ENCODE assay signal across 28 cellular contexts in genomic region chr4:83686166-83686565, GRCh38.
A peak's percentile ranks its signal among the peaks of the same experiment; 100 is the strongest.
DNase-seq lines count a peak whose midpoint lies in the region; ATAC-seq, FAIRE-seq and TF ChIP-seq lines count a peak whose summit lies in the region.
"Had no signal": no experiment of that assay in that cellular context is flagged by ENCODE, and none has a peak within 500 bp of the region (broad histone marks: within the 10 kb centered on the region; RNA-seq: fewer than 3 reads in every experiment).

No MANE protein-coding gene starts in this region.

- H3K79me1 ChIP-seq in mesenchymal stem cell (replicated peaks; ENCODE audit: low read length, poor library complexity, severe bottlenecking), result no peaks in the 10 kb centered on the region
- H3K79me1 ChIP-seq in trophoblast cell (ENCODE audit: low read length), result no peaks in the 10 kb centered on the region

- H4K91ac ChIP-seq in mesenchymal stem cell (ENCODE audit: low read length) (no peak overlapping the region), trophoblast cell (ENCODE audit: low read depth, low read length) (no peak overlapping the region)

- H4K8ac ChIP-seq in mesenchymal stem cell (ENCODE audit: low read length) (no peak overlapping the region), trophoblast cell (ENCODE audit: low read depth, low read length) (no peak overlapping the region)

- H3K4ac ChIP-seq in mesenchymal stem cell (ENCODE audit: low read depth in 1 of 2, low read length in 2 of 2), result no peak overlapping the region
- no peak overlapping the region for H3K4ac ChIP-seq in trophoblast cell (ENCODE audit: low read depth, low read length)

- no peaks in the 10 kb centered on the region for H3K79me2 ChIP-seq in trophoblast cell (ENCODE audit: control insufficient read depth, insufficient read depth, low read length, poor library complexity)
- H3K79me2 ChIP-seq: hepatocyte had no signal

- no peak overlapping the region for H3K23ac ChIP-seq in mesenchymal stem cell (ENCODE audit: low read length in 2 of 2)
- no peak overlapping the region for H3K23ac ChIP-seq in trophoblast cell (ENCODE audit: low read length)

- H3K4me2 ChIP-seq in mesenchymal stem cell (ENCODE audit: low read length, poor library complexity, severe bottlenecking) (no peak overlapping the region), trophoblast cell (ENCODE audit: low read length) (no peak overlapping the region)
- H3K4me2 ChIP-seq: hepatocyte had no signal

- no peak overlapping the region for H2BK15ac ChIP-seq in mesenchymal stem cell (ENCODE audit: low read depth, poor library complexity, severe bottlenecking)

- no peak overlapping the region for H3K14ac ChIP-seq in mesenchymal stem cell (ENCODE audit: low read length in 2 of 2)
- no peak overlapping the region for H3K14ac ChIP-seq in trophoblast cell (ENCODE audit: low read length)

- H2BK12ac ChIP-seq in mesenchymal stem cell (ENCODE audit: low read length in 2 of 2) (no peak overlapping the region), trophoblast cell (ENCODE audit: low read length) (no peak overlapping the region)

- H3K27ac ChIP-seq in mesenchymal stem cell (ENCODE audit: low read length, poor library complexity, severe bottlenecking), result no peak overlapping the region
- no peak overlapping the region for H3K27ac ChIP-seq in caudate nucleus (ENCODE audit: low read depth, low read length)
- no peak overlapping the region for H3K27ac ChIP-seq in trophoblast cell (ENCODE audit: low read depth, low read length)
- H3K27ac ChIP-seq: hepatocyte, HL-60, ovary, sigmoid colon, transverse colon had no signal

- no peak overlapping the region for H3K4me3 ChIP-seq in astrocyte of the spinal cord (ENCODE audit: low read depth, low read length)
- no peak overlapping the region for H3K4me3 ChIP-seq in mesenchymal stem cell (ENCODE audit: insufficient read depth in 1 of 2, low read depth in 1 of 2, low read length in 2 of 2)
- no peak overlapping the region for H3K4me3 ChIP-seq in trophoblast cell (ENCODE audit: low read depth, low read length)
- H3K4me3 ChIP-seq: GM12878, hepatocyte, ovary, sigmoid colon, transverse colon had no signal

- no peak overlapping the region for H3K18ac ChIP-seq in mesenchymal stem cell (ENCODE audit: low read depth in 1 of 2, low read length in 2 of 2)
- no peak overlapping the region for H3K18ac ChIP-seq in trophoblast cell (ENCODE audit: low read length)

- 38% methylated on average over 2 of the region's 2 CpGs for WGBS in mesenchymal stem cell
- no CpG with 5 or more reads among the region's 2 CpGs for WGBS in trophoblast cell (ENCODE audit: extremely low coverage, insufficient coverage, insufficient read length)

- H3K9me3 ChIP-seq in mesenchymal stem cell (ENCODE audit: control insufficient read depth, low read length) (no peaks in the 10 kb centered on the region), trophoblast cell (ENCODE audit: insufficient read depth, low read depth, low read length) (no peaks in the 10 kb centered on the region)
- H3K9me3 ChIP-seq: ovary, sigmoid colon, transverse colon had no signal

- no peak overlapping the region for H4K12ac ChIP-seq in trophoblast cell (ENCODE audit: low read depth, low read length)

- no peak overlapping the region for H2AK5ac ChIP-seq in mesenchymal stem cell (ENCODE audit: low read length, severe bottlenecking)
- no peak overlapping the region for H2AK5ac ChIP-seq in trophoblast cell (ENCODE audit: low read length)

- FAIRE-seq in HTR-8/SVneo (lab: Jason Lieb, UNC), result no peak
- FAIRE-seq: GM12878 had no signal

- no peak overlapping the region for H3K9ac ChIP-seq in mesenchymal stem cell (ENCODE audit: low read length)
- no peak overlapping the region for H3K9ac ChIP-seq in trophoblast cell (ENCODE audit: low read length)

- H2BK5ac ChIP-seq in mesenchymal stem cell (ENCODE audit: low read depth, low read length, poor library complexity, severe bottlenecking) (no peak overlapping the region), trophoblast cell (ENCODE audit: low read depth, low read length, poor library complexity) (no peak overlapping the region)

- H3K27me3 ChIP-seq in mesenchymal stem cell (ENCODE audit: control insufficient read depth in 1 of 2, insufficient read depth in 1 of 2, low read length in 2 of 2), result no peaks in the 10 kb centered on the region
- H3K27me3 ChIP-seq in trophoblast cell (ENCODE audit: insufficient read depth, low read length), result no peaks in the 10 kb centered on the region
- H3K27me3 ChIP-seq: hepatocyte, ovary, sigmoid colon, transverse colon had no signal

- no peak overlapping the region for H2BK120ac ChIP-seq in mesenchymal stem cell (ENCODE audit: low read depth, low read length)
- H2BK120ac ChIP-seq in trophoblast cell (ENCODE audit: insufficient read depth, low read length, poor library complexity), result no peak overlapping the region

- H3K36me3 ChIP-seq in mesenchymal stem cell (ENCODE audit: control insufficient read depth in 1 of 2, insufficient read depth in 2 of 2, low read depth in 1 of 2, low read length in 2 of 2), result no peaks in the 10 kb centered on the region
- no peaks in the 10 kb centered on the region for H3K36me3 ChIP-seq in trophoblast cell (ENCODE audit: control insufficient read depth in 1 of 2, insufficient read depth in 2 of 2, low read length in 2 of 2)
- H3K36me3 ChIP-seq: ovary, sigmoid colon, transverse colon had no signal

- ATAC-seq in HG03045 (IDR thresholded peaks at IDR 0.05; ENCODE audit: unreplicated experiment), result no peak
- ATAC-seq: GM12878, HCT116 had no signal

- no peak for TF ChIP-seq CTCF in astrocyte of the spinal cord (IDR thresholded peaks at IDR 0.05; ENCODE audit: low read depth, low read length)

- DNase-seq in EL (peak; percentile 74), HTR-8/SVneo (ENCODE audit: insufficient read length, low spot score) (peak; percentile 2), astrocyte of the spinal cord (ENCODE audit: low read depth, low spot score) (peak; percentile 13), mesenchymal stem cell (peak; percentile 29), caudate nucleus (lab: John Stamatoyannopoulos, UW) (no peak), trophoblast cell (no peak)
- no peak for DNase-seq in stimulated activated CD4-positive, alpha-beta T cell treated with anti-CD3 and anti-CD28 coated beads, Interleukin-4, amount 100 ng/mL, for 24 hours
- DNase-seq: activated gamma-delta T cell treated with Interleukin-2 at 50 U/mL for 16 hours; activated T-cell treated with anti-CD3 and anti-CD28 coated beads for 4 hours; amygdala; COR-L47; effector CD8-positive, alpha-beta T cell; islet precursor cell; KG1; naive B cell; NCI-H1105; NCI-H526; ovary; SHP77 treated with DMSO at 0.1 percent for 48 hours; sigmoid colon; stimulated activated CD4-positive, alpha-beta T cell treated with anti-CD3 and anti-CD28 coated beads, Interleukin-1b, Interleukin-23, amount 100 ng/mL, for 48 hours; T-helper 1 cell; transverse colon had no signal

- H2AFZ ChIP-seq in mesenchymal stem cell (ENCODE audit: low read depth, low read length) (no peak overlapping the region), trophoblast cell (ENCODE audit: insufficient read depth, low read length, poor library complexity) (no peak overlapping the region)
- H2AFZ ChIP-seq: hepatocyte had no signal

- no peaks in the 10 kb centered on the region for H3K4me1 ChIP-seq in mesenchymal stem cell (ENCODE audit: control insufficient read depth, insufficient read depth, low read depth, low read length)
- no peaks in the 10 kb centered on the region for H3K4me1 ChIP-seq in trophoblast cell (ENCODE audit: control insufficient read depth in 1 of 2, insufficient read depth in 2 of 2, low read length in 2 of 2)
- H3K4me1 ChIP-seq: sigmoid colon, transverse colon had no signal

- in situ Hi-C loops in astrocyte of the spinal cord (cut with HindIII; ENCODE audit: low sequenced_read_pairs), result no loop called here

Comparison
In these comparisons a context has a peak if more than half of its experiments do, and no peak if none do; other contexts are left out.
1. DNase-seq: peak in EL (single experiment), HTR-8/SVneo (single experiment), astrocyte of the spinal cord (single experiment) and mesenchymal stem cell (single experiment); none in caudate nucleus (0 of 61), stimulated activated CD4-positive, alpha-beta T cell treated with anti-CD3 and anti-CD28 coated beads, Interleukin-4, amount 100 ng/mL, for 24 hours (single experiment) and trophoblast cell (0 of 2).